10 cellular contexts compared by ENCODE assay signal in the genomic region with DNA sequence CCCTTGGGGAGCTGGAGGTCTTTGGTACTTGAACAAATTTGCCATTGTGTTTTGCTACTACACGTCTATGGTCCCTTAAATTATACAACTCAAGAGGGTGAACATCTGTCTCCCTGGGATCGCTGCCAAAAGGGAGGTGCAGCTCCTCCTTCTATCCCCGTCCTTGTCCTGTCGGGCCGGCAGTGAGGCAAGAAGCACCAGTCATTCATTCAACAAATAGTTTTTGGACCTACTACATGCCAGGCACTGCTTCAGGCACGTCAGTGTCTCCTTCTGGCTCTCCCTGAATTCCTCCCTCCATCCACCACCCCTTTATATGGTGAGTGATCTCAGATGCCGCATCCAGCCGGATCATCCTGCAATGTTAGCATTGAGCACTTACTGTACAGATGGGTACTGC. TPM values are rescaled to one million over a fixed set of nuclear protein-coding genes. Genes with fewer than 3 reads are reported as not detected.
DNase-seq lines count a peak whose midpoint lies in the region; ATAC-seq and TF ChIP-seq lines count a peak whose summit lies in the region.
"Had no signal": no experiment of that assay in that cellular context is flagged by ENCODE, and none has a peak within 500 bp of the region (broad histone marks: within the 10 kb centered on the region; RNA-seq: fewer than 3 reads in every experiment).

No MANE protein-coding gene starts in this region.

- peak overlapping the region; percentile 42 for H3K27ac Mint-ChIP-seq in endothelial cell (ENCODE audit: unreplicated experiment)
- H3K27ac Mint-ChIP-seq in activated CD8-positive, alpha-beta memory T cell treated with anti-CD3 and anti-CD28 coated beads, Interleukin-2, amount 10 ng/mL, durations not matched to agents 7 days and 5 days: no peak overlapping the region
- H3K27ac Mint-ChIP-seq: T-helper 17 cell had no signal

- no peaks in the 10 kb centered on the region; the same call in 1 of the 2 replicates for H3K9me3 ChIP-seq in MG63

- H3K27me3 Mint-ChIP-seq in endothelial cell (ENCODE audit: unreplicated experiment): peaks cover 23% of the 10 kb centered on the region
- H3K27me3 Mint-ChIP-seq in activated CD8-positive, alpha-beta memory T cell treated with anti-CD3 and anti-CD28 coated beads, Interleukin-2, amount 10 ng/mL, durations not matched to agents 7 days and 5 days: peaks cover 27% of the 10 kb centered on the region

- peaks cover 30% of the 10 kb centered on the region for H3K27me3 ChIP-seq in MG63

- no peak for TF ChIP-seq CTCF in endothelial cell (IDR thresholded peaks at IDR 0.05; ENCODE audit: unreplicated experiment)

- H3K4me3 Mint-ChIP-seq in endothelial cell (ENCODE audit: unreplicated experiment): no peak overlapping the region
- no peak overlapping the region for H3K4me3 Mint-ChIP-seq in activated CD8-positive, alpha-beta memory T cell treated with anti-CD3 and anti-CD28 coated beads, Interleukin-2, amount 10 ng/mL, durations not matched to agents 7 days and 5 days
- H3K4me3 Mint-ChIP-seq: T-helper 17 cell had no signal

- H3K9me3 Mint-ChIP-seq in endothelial cell (ENCODE audit: unreplicated experiment): no peaks in the 10 kb centered on the region
- H3K9me3 Mint-ChIP-seq in activated CD8-positive, alpha-beta memory T cell treated with anti-CD3 and anti-CD28 coated beads, Interleukin-2, amount 10 ng/mL, durations not matched to agents 7 days and 5 days (ENCODE audit: low read depth): no peaks in the 10 kb centered on the region

- peaks cover 26% of the 10 kb centered on the region for H3K4me1 Mint-ChIP-seq in endothelial cell (ENCODE audit: unreplicated experiment)
- peaks cover 24% of the 10 kb centered on the region for H3K4me1 Mint-ChIP-seq in activated CD8-positive, alpha-beta memory T cell treated with anti-CD3 and anti-CD28 coated beads, Interleukin-2, amount 10 ng/mL, durations not matched to agents 7 days and 5 days

- ATAC-seq in GM21717 (IDR thresholded peaks at IDR 0.05; ENCODE audit: unreplicated experiment): no peak
- no peak for ATAC-seq in activated CD8-positive, alpha-beta memory T cell treated with anti-CD3 and anti-CD28 coated beads, Interleukin-2, amount 10 ng/mL, durations not matched to agents 7 days and 5 days
- ATAC-seq: T-helper 17 cell had no signal

- H3K4me3 ChIP-seq in MG63: no peak overlapping the region

- peaks cover 26% of the 10 kb centered on the region for H3K36me3 ChIP-seq in MG63

- peak; percentile 66 for DNase-seq in AG08396 (ENCODE audit: low spot score)
- DNase-seq in MG63: peak; percentile 50
- DNase-seq in NCI-H524 (lab: John Stamatoyannopoulos, UW): peak; percentile 100
- no peak for DNase-seq in endothelial cell (ENCODE audit: low spot score)
- DNase-seq in AML-193 (lab: John Stamatoyannopoulos, UW): no peak
- DNase-seq in CD1c-positive myeloid dendritic cell (ENCODE audit: extremely low spot score): no peak
- no peak for DNase-seq in activated CD8-positive, alpha-beta memory T cell treated with anti-CD3 and anti-CD28 coated beads, Interleukin-2, amount 10 ng/mL, durations not matched to agents 7 days and 5 days
- DNase-seq: stimulated activated CD4-positive, alpha-beta T cell treated with anti-CD3 and anti-CD28 coated beads, Interleukin-4, amount 100 ng/mL, for 1 hour; T-helper 17 cell had no signal

- CTCF ChIA-PET in activated CD8-positive, alpha-beta memory T cell treated with anti-CD3 and anti-CD28 coated beads, Interleukin-2, amount 10 ng/mL, durations not matched to agents 7 days and 5 days (lab: Charles Lee): interaction anchor here (1.6 to 2.3 kb wide), 2 partner anchors 88 to 111 kb away, joined by 3 to 17 read pairs; no protein-coding TSS in a partner anchor

- H3K36me3 Mint-ChIP-seq in endothelial cell (ENCODE audit: low read depth, unreplicated experiment): peaks cover 13% of the 10 kb centered on the region
- H3K36me3 Mint-ChIP-seq in activated CD8-positive, alpha-beta memory T cell treated with anti-CD3 and anti-CD28 coated beads, Interleukin-2, amount 10 ng/mL, durations not matched to agents 7 days and 5 days: peaks cover 18% of the 10 kb centered on the region

RNA-seq across cellular contexts. Expression of a gene that starts 2.2 kb away (rescaled TPM):
- 1,119 and 3,764 TPM in 2 replicates for total RNA-seq in MG63 (2014; rRNA removed; shearing (Covaris generic); ENCODE audit: low replicate concordance)
- total RNA-seq in endothelial cell (ENCODE audit: unreplicated experiment): 1,802 TPM
- 100 to 1,000 TPM; 921 to 988 TPM for total RNA-seq in activated CD8-positive, alpha-beta memory T cell treated with anti-CD3 and anti-CD28 coated beads, Interleukin-2, amount 10 ng/mL, durations not matched to agents 7 days and 5 days

RNA-seq across cellular contexts. Expression of a gene that starts 12.1 kb away (rescaled TPM):
- total RNA-seq in MG63 (2014; rRNA removed; shearing (Covaris generic); ENCODE audit: low replicate concordance): 1.8 and 1.9 TPM in 2 replicates
- total RNA-seq in endothelial cell (ENCODE audit: unreplicated experiment): 6.8 TPM
- total RNA-seq in activated CD8-positive, alpha-beta memory T cell treated with anti-CD3 and anti-CD28 coated beads, Interleukin-2, amount 10 ng/mL, durations not matched to agents 7 days and 5 days: 10 to 100 TPM in 1 of 2 experiments, 1 to 10 TPM in 1; 7.1 to 12.8 TPM

Comparison
In these comparisons a context has a peak if more than half of its experiments do, and no peak if none do; other contexts are left out.
1. DNase-seq: peak in AG08396 (single experiment), MG63 (single experiment) and NCI-H524 (2 of 2); none in endothelial cell (single experiment), AML-193 (0 of 2), CD1c-positive myeloid dendritic cell (single experiment) and activated CD8-positive, alpha-beta memory T cell treated with anti-CD3 and anti-CD28 coated beads, Interleukin-2, amount 10 ng/mL, durations not matched to agents 7 days and 5 days (single experiment).